ENCODE assay signal across 11 cellular contexts in the genomic region with DNA sequence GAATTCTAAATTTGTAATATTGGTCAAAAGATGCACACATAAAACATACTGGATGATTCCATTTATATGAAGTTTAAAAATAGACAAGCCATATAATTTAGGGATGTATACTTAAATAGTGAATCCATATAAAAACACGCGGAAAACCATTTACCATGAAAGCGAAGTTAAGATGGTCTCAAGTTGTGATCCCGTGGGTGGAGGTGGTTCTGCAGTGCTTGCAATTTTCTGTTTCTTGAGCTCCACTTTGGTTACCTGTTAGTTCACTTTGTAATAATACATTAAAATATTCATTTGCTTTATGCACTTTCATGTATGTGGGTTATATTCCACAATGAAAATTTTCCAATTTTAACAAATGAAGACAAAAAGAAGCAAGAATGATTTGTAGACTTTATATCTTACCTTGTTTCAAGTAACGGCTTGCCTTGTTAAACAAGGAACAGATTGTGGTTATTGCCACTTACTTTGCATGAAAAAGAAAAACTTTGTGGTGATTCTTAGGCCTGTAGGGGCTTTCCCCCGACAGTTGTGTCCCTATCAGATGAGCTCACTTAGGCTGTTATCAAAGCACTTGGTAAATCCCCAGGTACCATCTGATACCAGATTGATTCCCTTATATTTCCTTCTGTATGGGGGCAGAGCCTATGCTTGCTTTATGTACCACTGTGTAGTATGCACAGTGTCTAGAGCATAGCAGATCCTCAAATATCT. TPM values are rescaled to one million over a fixed set of nuclear protein-coding genes. Genes with fewer than 3 reads are reported as not detected.
A peak's percentile ranks its signal among the peaks of the same experiment; 100 is the strongest.
DNase-seq lines count a peak whose midpoint lies in the region; ATAC-seq and TF ChIP-seq lines count a peak whose summit lies in the region.
"Had no signal": no experiment of that assay in that cellular context is flagged by ENCODE, and none has a peak within 500 bp of the region (broad histone marks: within the 10 kb centered on the region; RNA-seq: fewer than 3 reads in every experiment).

No MANE protein-coding gene starts in this region.

- no peaks in the 10 kb centered on the region for H4K20me1 ChIP-seq in OCI-LY1 (ENCODE audit: insufficient read depth, low read length)

- H2AFZ ChIP-seq in OCI-LY1 (ENCODE audit: low read length) = no peak overlapping the region

- TF ChIP-seq CTCF in OCI-LY1 (IDR thresholded peaks at IDR 0.05; ENCODE audit: low read length) (no peak), thyroid gland (IDR thresholded peaks at IDR 0.05) (no peak), gastrocnemius medialis (IDR thresholded peaks at IDR 0.05 in 4 of 5, conservative IDR thresholded peaks at IDR 0.05 in 1 of 5) (no peak), tibial nerve (IDR thresholded peaks at IDR 0.05) (no peak)

- TF ChIP-seq EP300 in tibial nerve (IDR thresholded peaks at IDR 0.05) = no peak

- H3K4me3 ChIP-seq in CD4-positive, CD25-positive, alpha-beta regulatory T cell (ENCODE audit: low read depth, low read length) = peak overlapping the region; percentile 22
- H3K4me3 ChIP-seq in OCI-LY1 (ENCODE audit: low read depth, low read length, poor library complexity, severe bottlenecking) (no peak overlapping the region), thyroid gland (replicated peaks in 1 of 3) (no peak overlapping the region), gastrocnemius medialis (no peak overlapping the region), tibial nerve (no peak overlapping the region)

- intact Hi-C loops in thyroid gland (cut with DNase I) (no loop called here), gastrocnemius medialis (cut with DNase I; ENCODE audit: low total_unique reads) (no loop called here)

- H3K9ac ChIP-seq in OCI-LY1 (ENCODE audit: low read length) = no peak overlapping the region

- H3K36me3 ChIP-seq in CD4-positive, CD25-positive, alpha-beta regulatory T cell (ENCODE audit: control insufficient read depth, insufficient read depth, low read length) = peaks cover 5% of the 10 kb centered on the region
- H3K36me3 ChIP-seq in OCI-LY1 (ENCODE audit: insufficient read depth, low read length) (no peaks in the 10 kb centered on the region), thyroid gland (no peaks in the 10 kb centered on the region), gastrocnemius medialis (peaks cover 0 to 6% of the 10 kb centered on the region in 2 donors), tibial nerve (peaks cover 0 to 8% (median 0%) of the 10 kb centered on the region in 3 donors)

- H3K4me1 Mint-ChIP-seq in CD4-positive, CD25-positive, alpha-beta regulatory T cell = peaks cover 6 to 19% (median 10%) of the 10 kb centered on the region in 4 donors

- H3K4me2 ChIP-seq in OCI-LY1 (ENCODE audit: low read length) = no peak overlapping the region

- in situ Hi-C loops in gastrocnemius medialis (cut with MboI; ENCODE audit: low sequenced_read_pairs in 4 of 4) = no loop called here

- no peaks in the 10 kb centered on the region for H3K9me2 ChIP-seq in OCI-LY1 (ENCODE audit: low read depth, low read length)

- H3K79me2 ChIP-seq in OCI-LY1 (ENCODE audit: insufficient read depth, low read length) = no peaks in the 10 kb centered on the region

- TF ChIP-seq POLR2A in thyroid gland (IDR thresholded peaks at IDR 0.05) = no peak
- TF ChIP-seq POLR2A in gastrocnemius medialis (IDR thresholded peaks at IDR 0.05) = no peak
- no peak for TF ChIP-seq POLR2A in tibial nerve (IDR thresholded peaks at IDR 0.05)

- H3K27ac Mint-ChIP-seq in CD4-positive, CD25-positive, alpha-beta regulatory T cell = peak overlapping the region in 1 of 3 donors; percentile 24

- H3K27me3 Mint-ChIP-seq in CD4-positive, CD25-positive, alpha-beta regulatory T cell = peaks cover 15% of the 10 kb centered on the region
- H3K27me3 Mint-ChIP-seq: CD8-positive, alpha-beta memory T cell had no signal

- peak; percentile 57 to 69 for ATAC-seq in CD4-positive, CD25-positive, alpha-beta regulatory T cell (ENCODE audit: low read depth in 2 of 2)
- ATAC-seq in GM19023 (IDR thresholded peaks at IDR 0.05; ENCODE audit: unreplicated experiment) (peak; percentile 100), HG02852 (IDR thresholded peaks at IDR 0.05; ENCODE audit: unreplicated experiment) (peak; percentile 100), gastrocnemius medialis (no peak)

- peaks cover 10% of the 10 kb centered on the region for H3K36me3 Mint-ChIP-seq in CD4-positive, CD25-positive, alpha-beta regulatory T cell

- no peaks in the 10 kb centered on the region for H3K27me3 ChIP-seq in CD4-positive, CD25-positive, alpha-beta regulatory T cell (ENCODE audit: control insufficient read depth, insufficient read depth, low read length)
- H3K27me3 ChIP-seq in OCI-LY1 (ENCODE audit: insufficient read depth, low read length) = no peaks in the 10 kb centered on the region
- no peaks in the 10 kb centered on the region for H3K27me3 ChIP-seq in thyroid gland
- no peaks in the 10 kb centered on the region for H3K27me3 ChIP-seq in gastrocnemius medialis
- H3K27me3 ChIP-seq in tibial nerve = no peaks in the 10 kb centered on the region

- H3F3A ChIP-seq in OCI-LY1 (ENCODE audit: insufficient read depth, low read length) = no peaks in the 10 kb centered on the region

- H3K9me3 Mint-ChIP-seq in CD4-positive, CD25-positive, alpha-beta regulatory T cell = peaks cover 0 to 2% (median 0%) of the 10 kb centered on the region in 7 donors
- H3K9me3 Mint-ChIP-seq: CD8-positive, alpha-beta memory T cell had no signal

- WGBS in thyroid gland, 2 donors = 91 to 92% methylated on average over 6 of the region's 6 CpGs
- 83 to 91% methylated on average over 6 of the region's 6 CpGs for WGBS in tibial nerve, 2 donors

- H3K9me3 ChIP-seq in CD4-positive, CD25-positive, alpha-beta regulatory T cell (ENCODE audit: control insufficient read depth in 2 of 2, low read length in 2 of 2) = no peaks in the 10 kb centered on the region
- H3K9me3 ChIP-seq in OCI-LY1 (ENCODE audit: low read length) (no peaks in the 10 kb centered on the region), thyroid gland (no peaks in the 10 kb centered on the region), gastrocnemius medialis (no peaks in the 10 kb centered on the region), tibial nerve (no peaks in the 10 kb centered on the region)

- H3K4me1 ChIP-seq in CD4-positive, CD25-positive, alpha-beta regulatory T cell (ENCODE audit: control insufficient read depth, insufficient read depth, low read length, poor library complexity, severe bottlenecking) = no peaks in the 10 kb centered on the region
- H3K4me1 ChIP-seq in OCI-LY1 (ENCODE audit: insufficient read depth, low read length, severe bottlenecking) (peaks cover 16% of the 10 kb centered on the region), thyroid gland (no peaks in the 10 kb centered on the region), gastrocnemius medialis (no peaks in the 10 kb centered on the region), tibial nerve (no peaks in the 10 kb centered on the region)

- H3K4me3 Mint-ChIP-seq in CD4-positive, CD25-positive, alpha-beta regulatory T cell = no peak overlapping the region
- H3K4me3 Mint-ChIP-seq: CD8-positive, alpha-beta memory T cell had no signal

- no peak overlapping the region for H3K27ac ChIP-seq in CD4-positive, CD25-positive, alpha-beta regulatory T cell (ENCODE audit: insufficient read depth, low read length, poor library complexity, severe bottlenecking)
- H3K27ac ChIP-seq in OCI-LY1 (ENCODE audit: low read depth, low read length, poor library complexity, severe bottlenecking) (peak overlapping the region; percentile 32), thyroid gland (no peak overlapping the region), gastrocnemius medialis (no peak overlapping the region), tibial nerve (no peak overlapping the region)

- DNase-seq in CD4-positive, CD25-positive, alpha-beta regulatory T cell = peak in 2 of 3 donors; percentile 22 to 59
- DNase-seq in thyroid gland (no peak), gastrocnemius medialis (no peak), tibial nerve (ENCODE audit: low spot score in 2 of 2) (no peak), NCI-H1694 treated with DMSO at 0.1 percent for 48 hours (lab: John Stamatoyannopoulos, UW) (no peak)
- DNase-seq: glutamatergic neuron, RPMI8226 had no signal

RNA-seq across cellular contexts. Expression of gene UCP1, which starts 12.2 kb away (rescaled TPM):
- total RNA-seq in CD4-positive, CD25-positive, alpha-beta regulatory T cell = not detected
- polyA plus RNA-seq in CD4-positive, CD25-positive, alpha-beta regulatory T cell = not detected
- not detected for total RNA-seq in thyroid gland
- total RNA-seq in gastrocnemius medialis = not detected
- total RNA-seq in tibial nerve = not detected
- total RNA-seq: CD8-positive, alpha-beta memory T cell had no signal
- polyA plus RNA-seq: CD8-positive, alpha-beta memory T cell had no signal

RNA-seq across cellular contexts. Expression of gene ELMOD2, which starts 32.6 kb away (rescaled TPM):
- 14.4 TPM for total RNA-seq in CD4-positive, CD25-positive, alpha-beta regulatory T cell
- 10 to 100 TPM in 2 of 4 donors, 1 to 10 TPM in 2; 8.3 to 14.8 (median 10.2) TPM for polyA plus RNA-seq in CD4-positive, CD25-positive, alpha-beta regulatory T cell
- 10 to 100 TPM; 24.7 to 41.9 (median 31.5) TPM for total RNA-seq in thyroid gland
- 10 to 100 TPM in 3 of 4 donors, 1 to 10 TPM in 1; 3.2 to 13.7 (median 10.9) TPM for total RNA-seq in gastrocnemius medialis
- total RNA-seq in tibial nerve = 10 to 100 TPM; 23.4 to 56.7 (median 30.3) TPM

RNA-seq across cellular contexts. Expression of gene MGAT4D, which starts 58.4 kb away (rescaled TPM):
- not detected for total RNA-seq in CD4-positive, CD25-positive, alpha-beta regulatory T cell
- not detected for polyA plus RNA-seq in CD4-positive, CD25-positive, alpha-beta regulatory T cell
- total RNA-seq in thyroid gland (not detected), gastrocnemius medialis (not detected), tibial nerve (under 1 TPM in 1 of 4 donors, not detected in 3; 0.22 TPM)
- total RNA-seq: CD8-positive, alpha-beta memory T cell had no signal
- polyA plus RNA-seq: CD8-positive, alpha-beta memory T cell had no signal

Comparison
In these comparisons a context has a peak if more than half of its experiments do, and no peak if none do; other contexts are left out.
1. ATAC-seq: peak in CD4-positive, CD25-positive, alpha-beta regulatory T cell (2 of 2), GM19023 (single experiment) and HG02852 (single experiment); none in gastrocnemius medialis (0 of 2).
2. DNase-seq: peak in CD4-positive, CD25-positive, alpha-beta regulatory T cell (2 of 3); none in thyroid gland (0 of 2), gastrocnemius medialis (0 of 2), tibial nerve (0 of 2) and NCI-H1694 treated with DMSO at 0.1 percent for 48 hours (single experiment).